1 cellular context compared by ENCODE assay signal in genomic region chr7:101126651-101127459, GRCh38.
TF ChIP-seq lines count a peak whose summit lies in the region.

Gene SERPINE1, plus strand, starts transcription at chr7:101127104. Its CDS starts 1,290 bp downstream, at chr7:101128394.

TF ChIP-seq in HepG2, 621 proteins besides CTCF, POLR2A, EP300 and RAD21 (continues in another document):
- TF ChIP-seq NAIF1 (CRISPR knock-in tag; IDR thresholded peaks at IDR 0.05; ENCODE audit: borderline replicate concordance) = no peak
- peak; percentile 100 for TF ChIP-seq ZBTB43 (CRISPR knock-in tag; conservative IDR thresholded peaks at IDR 0.05)
- peak; percentile 29; the same call in 1 of the 2 replicates for TF ChIP-seq ZNF670 (CRISPR knock-in tag; IDR thresholded peaks at IDR 0.05; ENCODE audit: borderline replicate concordance)
- TF ChIP-seq ZKSCAN1 (IDR thresholded peaks at IDR 0.05; ENCODE audit: low read length) = no peak
- TF ChIP-seq, protein P1, sequence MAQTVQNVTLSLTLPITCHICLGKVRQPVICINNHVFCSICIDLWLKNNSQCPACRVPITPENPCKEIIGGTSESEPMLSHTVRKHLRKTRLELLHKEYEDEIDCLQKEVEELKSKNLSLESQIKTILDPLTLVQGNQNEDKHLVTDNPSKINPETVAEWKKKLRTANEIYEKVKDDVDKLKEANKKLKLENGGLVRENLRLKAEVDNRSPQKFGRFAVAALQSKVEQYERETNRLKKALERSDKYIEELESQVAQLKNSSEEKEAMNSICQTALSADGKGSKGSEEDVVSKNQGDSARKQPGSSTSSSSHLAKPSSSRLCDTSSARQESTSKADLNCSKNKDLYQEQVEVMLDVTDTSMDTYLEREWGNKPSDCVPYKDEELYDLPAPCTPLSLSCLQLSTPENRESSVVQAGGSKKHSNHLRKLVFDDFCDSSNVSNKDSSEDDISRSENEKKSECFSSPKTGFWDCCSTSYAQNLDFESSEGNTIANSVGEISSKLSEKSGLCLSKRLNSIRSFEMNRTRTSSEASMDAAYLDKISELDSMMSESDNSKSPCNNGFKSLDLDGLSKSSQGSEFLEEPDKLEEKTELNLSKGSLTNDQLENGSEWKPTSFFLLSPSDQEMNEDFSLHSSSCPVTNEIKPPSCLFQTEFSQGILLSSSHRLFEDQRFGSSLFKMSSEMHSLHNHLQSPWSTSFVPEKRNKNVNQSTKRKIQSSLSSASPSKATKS (CRISPR knock-in tag; IDR thresholded peaks at IDR 0.05) = peak; percentile 96; the same call in 1 of the 2 replicates
- TF ChIP-seq CREB1 (IDR thresholded peaks at IDR 0.05) = 0 out of 2 replicates have a peak, but pooled peaks have one; percentile 19
- TF ChIP-seq CREB1 (CRISPR knock-in tag; IDR thresholded peaks at IDR 0.05) = peak; percentile 80
- TF ChIP-seq ZNF570 (CRISPR knock-in tag; IDR thresholded peaks at IDR 0.05; ENCODE audit: borderline replicate concordance) = no peak
- no peak for TF ChIP-seq KAT2B (IDR thresholded peaks at IDR 0.05; ENCODE audit: borderline replicate concordance, low read depth, low read length)
- no peak for TF ChIP-seq NBN (conservative IDR thresholded peaks at IDR 0.05)
- 0 out of 2 replicates have a peak, but pooled peaks have one; percentile 53 for TF ChIP-seq MIER2 (CRISPR knock-in tag; IDR thresholded peaks at IDR 0.05)
- TF ChIP-seq MZF1 (CRISPR knock-in tag; IDR thresholded peaks at IDR 0.05; ENCODE audit: borderline replicate concordance) = 0 out of 2 replicates have a peak, but pooled peaks have one; percentile 16
- no peak for TF ChIP-seq ZFP41 (CRISPR knock-in tag; IDR thresholded peaks at IDR 0.05; ENCODE audit: borderline replicate concordance)
- peak; percentile 74; the same call in 1 of the 2 replicates for TF ChIP-seq ZNF292 (CRISPR knock-in tag; IDR thresholded peaks at IDR 0.05; ENCODE audit: borderline replicate concordance, low read depth)
- TF ChIP-seq CENPX (CRISPR knock-in tag; IDR thresholded peaks at IDR 0.05) = no peak
- peak; percentile 86 for TF ChIP-seq POGZ (CRISPR knock-in tag; IDR thresholded peaks at IDR 0.05)
- TF ChIP-seq SNRNP70 (IDR thresholded peaks at IDR 0.05; ENCODE audit: low read depth, low read length) = no peak
- peak; percentile 82; the same call in 1 of the 2 replicates for TF ChIP-seq MIER3 (CRISPR knock-in tag; IDR thresholded peaks at IDR 0.05; ENCODE audit: borderline replicate concordance)
- no peak for TF ChIP-seq CREB3 (CRISPR knock-in tag; IDR thresholded peaks at IDR 0.05)
- TF ChIP-seq NCOA5 (CRISPR knock-in tag; IDR thresholded peaks at IDR 0.05) = no peak
- TF ChIP-seq CEBPB (IDR thresholded peaks at IDR 0.05; ENCODE audit: borderline replicate concordance, low read depth, low read length) = peak; percentile 87
- TF ChIP-seq ZNF761 (CRISPR knock-in tag; conservative IDR thresholded peaks at IDR 0.05) = no peak; the same call in 1 of the 2 replicates
- TF ChIP-seq ZNF3 (CRISPR knock-in tag; IDR thresholded peaks at IDR 0.05) = no peak
- no peak for TF ChIP-seq RFX1 (IDR thresholded peaks at IDR 0.05)
- no peak for TF ChIP-seq ATAD3A (CRISPR knock-in tag; IDR thresholded peaks at IDR 0.05)
- peak; percentile 80; the same call in 1 of the 2 replicates for TF ChIP-seq CSRNP1 (CRISPR knock-in tag; IDR thresholded peaks at IDR 0.05)
- TF ChIP-seq HOXA9 (CRISPR knock-in tag; IDR thresholded peaks at IDR 0.05; ENCODE audit: borderline replicate concordance) = peak; percentile 65; the same call in 1 of the 2 replicates
- no peak; the same call in none of the 2 replicates for TF ChIP-seq ZNF121 (CRISPR knock-in tag; IDR thresholded peaks at IDR 0.05)
- TF ChIP-seq RFXAP (CRISPR knock-in tag; IDR thresholded peaks at IDR 0.05; ENCODE audit: borderline replicate concordance) = no peak; the same call in 1 of the 2 replicates
- TF ChIP-seq ZNF24 (IDR thresholded peaks at IDR 0.05) = 0 out of 2 replicates have a peak, but pooled peaks have one; percentile 12
- peak; percentile 70 for TF ChIP-seq THAP7 (CRISPR knock-in tag; IDR thresholded peaks at IDR 0.05)
- peak; percentile 83; the same call in 1 of the 2 replicates for TF ChIP-seq ZNF788 (CRISPR knock-in tag; IDR thresholded peaks at IDR 0.05; ENCODE audit: borderline replicate concordance)
- no peak for TF ChIP-seq ZNF567 (CRISPR knock-in tag; IDR thresholded peaks at IDR 0.05; ENCODE audit: borderline replicate concordance)
- peak; percentile 47; the same call in 1 of the 2 replicates for TF ChIP-seq HNF4G (IDR thresholded peaks at IDR 0.05; ENCODE audit: borderline replicate concordance, low read depth, low read length)
- no peak; the same call in 1 of the 2 replicates for TF ChIP-seq HNF4G (CRISPR knock-in tag; IDR thresholded peaks at IDR 0.05; ENCODE audit: borderline replicate concordance, low read depth)
- peak; percentile 78; the same call in 1 of the 2 replicates for TF ChIP-seq ZNF589 (CRISPR knock-in tag; conservative IDR thresholded peaks at IDR 0.05)
- TF ChIP-seq ZNF484 (CRISPR knock-in tag; IDR thresholded peaks at IDR 0.05; ENCODE audit: borderline replicate concordance, low read depth) = no peak
- TF ChIP-seq HMG20B (CRISPR knock-in tag; conservative IDR thresholded peaks at IDR 0.05) = peak; percentile 62; the same call in 1 of the 2 replicates
- no peak for TF ChIP-seq DZIP1 (CRISPR knock-in tag; IDR thresholded peaks at IDR 0.05)
- peak; percentile 82; the same call in 1 of the 2 replicates for TF ChIP-seq ZNF160 (CRISPR knock-in tag; IDR thresholded peaks at IDR 0.05)
- TF ChIP-seq ZSCAN29 (CRISPR knock-in tag; conservative IDR thresholded peaks at IDR 0.05) = peak; percentile 76; the same call in 1 of the 2 replicates
- TF ChIP-seq, protein P2, sequence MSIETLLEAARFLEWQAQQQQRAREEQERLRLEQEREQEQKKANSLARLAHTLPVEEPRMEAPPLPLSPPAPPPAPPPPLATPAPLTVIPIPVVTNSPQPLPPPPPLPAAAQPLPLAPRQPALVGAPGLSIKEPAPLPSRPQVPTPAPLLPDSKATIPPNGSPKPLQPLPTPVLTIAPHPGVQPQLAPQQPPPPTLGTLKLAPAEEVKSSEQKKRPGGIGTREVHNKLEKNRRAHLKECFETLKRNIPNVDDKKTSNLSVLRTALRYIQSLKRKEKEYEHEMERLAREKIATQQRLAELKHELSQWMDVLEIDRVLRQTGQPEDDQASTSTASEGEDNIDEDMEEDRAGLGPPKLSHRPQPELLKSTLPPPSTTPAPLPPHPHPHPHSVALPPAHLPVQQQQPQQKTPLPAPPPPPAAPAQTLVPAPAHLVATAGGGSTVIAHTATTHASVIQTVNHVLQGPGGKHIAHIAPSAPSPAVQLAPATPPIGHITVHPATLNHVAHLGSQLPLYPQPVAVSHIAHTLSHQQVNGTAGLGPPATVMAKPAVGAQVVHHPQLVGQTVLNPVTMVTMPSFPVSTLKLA (IDR thresholded peaks at IDR 0.05) = no peak
- no peak for TF ChIP-seq GPN1 (CRISPR knock-in tag; IDR thresholded peaks at IDR 0.05; ENCODE audit: borderline replicate concordance)
- no peak for TF ChIP-seq CENPBD1 (CRISPR knock-in tag; IDR thresholded peaks at IDR 0.05; ENCODE audit: borderline replicate concordance, low read depth)
- no peak for TF ChIP-seq FOXM1 (CRISPR knock-in tag; IDR thresholded peaks at IDR 0.05)
- no peak for TF ChIP-seq RBM22 (optimal IDR thresholded peaks at IDR 0.05; ENCODE audit: low read length)
- no peak for TF ChIP-seq ELK4 (CRISPR knock-in tag; IDR thresholded peaks at IDR 0.05; ENCODE audit: borderline replicate concordance)
- TF ChIP-seq STAT6 (CRISPR knock-in tag; IDR thresholded peaks at IDR 0.05; ENCODE audit: borderline replicate concordance) = 0 out of 2 replicates have a peak, but pooled peaks have one; percentile 4
- TF ChIP-seq PRMT3 (CRISPR knock-in tag; IDR thresholded peaks at IDR 0.05; ENCODE audit: borderline replicate concordance, low read depth) = no peak
